ENCODE assay signal across 8 cellular contexts in genomic region chr1:226186124-226187018, GRCh38. TPM values are rescaled to one million over a fixed set of nuclear protein-coding genes. Genes with fewer than 3 reads are reported as not detected.
A peak's percentile ranks its signal among the peaks of the same experiment; 100 is the strongest.
DNase-seq lines count a peak whose midpoint lies in the region; ATAC-seq, FAIRE-seq and TF ChIP-seq lines count a peak whose summit lies in the region.

ACBD3 (minus strand) TSS chr1:226186741; CDS start chr1:226186675, 66 bp downstream.

- DNase-seq in Caco-2 (peak; percentile 89 to 91), NT2/D1 (ENCODE audit: low read depth, low spot score) (peak; percentile 85), H1 (ENCODE audit: low read depth in 1 of 2, low spot score in 2 of 2) (peak; percentile 64 to 90), mesendoderm (peak; percentile 95)
- DNase-seq in activated CD8-positive, alpha-beta memory T cell treated with anti-CD3 and anti-CD28 coated beads for 48 hours (ENCODE audit: low read depth in 2 of 3, low spot score in 2 of 3): peak; percentile 40 to 63 (median 62)
- DNase-seq in stimulated activated CD8-positive, alpha-beta memory T cell treated with anti-CD3 and anti-CD28 coated beads, Interleukin-12 subunit alpha, Interleukin-12 subunit beta, amount 100 ng/mL, for 4 hours (ENCODE audit: low read depth): peak; percentile 73

- no peaks in the 10 kb centered on the region for H3K36me3 ChIP-seq in Caco-2 (ENCODE audit: control insufficient read depth, insufficient read depth, low read length)
- peaks cover 6% of the 10 kb centered on the region for H3K36me3 ChIP-seq in HUES48 (ENCODE audit: control insufficient read depth, insufficient read depth, low read length)
- H3K36me3 ChIP-seq in NT2/D1 (ENCODE audit: insufficient read depth, insufficient read length, low read length): peaks cover 24% of the 10 kb centered on the region
- peaks cover 0 to 6% (median 0%) of the 10 kb centered on the region in 4 experiments; a peak in 1 of 8 replicates for H3K36me3 ChIP-seq in H1 (ENCODE audit: control insufficient read depth in 2 of 4, insufficient read depth in 4 of 4, low read length in 3 of 4)
- no peaks in the 10 kb centered on the region for H3K36me3 ChIP-seq in mesendoderm (ENCODE audit: control insufficient read depth, insufficient read depth, low read length)

- H3K4me3 Mint-ChIP-seq in Caco-2 (ENCODE audit: unreplicated experiment): peak within 1 kb of the TSS; percentile 92

- no peak within 1 kb of the TSS for H2BK20ac ChIP-seq in H1 (ENCODE audit: low read length)

- peak in 1 of 2 experiments; percentile 23; a peak in 1 of 4 replicates for TF ChIP-seq RAD21 in H1 (IDR thresholded peaks at IDR 0.05 in 1 of 2, conservative IDR thresholded peaks at IDR 0.05 in 1 of 2; ENCODE audit: low read depth in 2 of 2, low read length in 2 of 2)

- H2BK12ac ChIP-seq in H1 (ENCODE audit: low read depth, low read length): no peak within 1 kb of the TSS

- H3K36me3 Mint-ChIP-seq in Caco-2 (ENCODE audit: insufficient read depth, unreplicated experiment): peaks cover 31% of the 10 kb centered on the region

- intact Hi-C loops in Caco-2 (cut with micrococcal nuclease; ENCODE audit: unreplicated experiment): loop anchor here (2.0 to 10.0 kb wide), 2 partner anchors 62 to 122 kb away; partner anchors contain the start of gene H3-3A

- no peak within 1 kb of the TSS for H3K14ac ChIP-seq in H1 (ENCODE audit: insufficient read length)

- H4K5ac ChIP-seq in H1 (ENCODE audit: insufficient read length, low read depth, low read length) (peak within 1 kb of the TSS; percentile 97), mesendoderm (ENCODE audit: low read length) (no peak within 1 kb of the TSS)

- WGBS in H1 (ENCODE audit: extremely low coverage in 1 of 2, insufficient coverage in 1 of 2, insufficient read length in 1 of 2, insufficient replicate concordance in 2 of 2, low coverage in 1 of 2, low lambda C conversion rate in 2 of 2, missing lambda C conversion rate in 1 of 2), 2 experiments: 2% methylated on average over 37 of the region's 75 CpGs; no CpG with 5 or more reads in 1 of the 2 experiments
- WGBS in mesendoderm (ENCODE audit: extremely low coverage, insufficient coverage, low lambda C conversion rate): no CpG with 5 or more reads among the region's 75 CpGs

- no peak within 1 kb of the TSS for H4K91ac ChIP-seq in H1 (replicated peaks; ENCODE audit: insufficient read length, low read length)

- H4K8ac ChIP-seq in H1 (ENCODE audit: extremely low read depth, insufficient read depth, low read length) (peak within 1 kb of the TSS; percentile 95), mesendoderm (ENCODE audit: low read depth, low read length) (peak within 1 kb of the TSS; percentile 30)

- no TSS peak for BruUV-seq in Caco-2 (replicated peaks; lab: Mats Ljungman, UMichigan)

- peaks cover 6% of the 10 kb centered on the region; the same call in 1 of the 2 replicates for H3K79me1 ChIP-seq in H1 (ENCODE audit: low read depth, low read length)
- H3K79me1 ChIP-seq in mesendoderm (ENCODE audit: low read length): peaks cover 5% of the 10 kb centered on the region

- H3K4me2 ChIP-seq in H1 (ENCODE audit: insufficient read depth in 1 of 2, low read depth in 2 of 2, low read length in 2 of 2) (peak within 1 kb of the TSS; percentile 79 to 82), mesendoderm (ENCODE audit: low read length) (peak within 1 kb of the TSS; percentile 94)

- H3K18ac ChIP-seq in H1 (ENCODE audit: extremely low read depth, low read length) (peak within 1 kb of the TSS; percentile 95), mesendoderm (ENCODE audit: low read length) (peak within 1 kb of the TSS; percentile 63)

- H2BK120ac ChIP-seq in H1 (replicated peaks; ENCODE audit: low read depth, low read length) (no peak within 1 kb of the TSS), mesendoderm (ENCODE audit: low read depth, low read length) (no peak within 1 kb of the TSS)

- no peak within 1 kb of the TSS for H2BK15ac ChIP-seq in H1 (ENCODE audit: low read length)
- H2BK15ac ChIP-seq in mesendoderm (replicated peaks; ENCODE audit: low read depth): no peak within 1 kb of the TSS

- no peak within 1 kb of the TSS for H2AK5ac ChIP-seq in H1 (ENCODE audit: low read depth, low read length)
- H2AK5ac ChIP-seq in mesendoderm (ENCODE audit: low read length): no peak within 1 kb of the TSS

- H3K27me3 ChIP-seq in Caco-2 (replicated peaks; ENCODE audit: control insufficient read depth, insufficient read depth, low read length): no peaks in the 10 kb centered on the region
- H3K27me3 ChIP-seq in HUES48 (ENCODE audit: control insufficient read depth, insufficient read depth, low read length): no peaks in the 10 kb centered on the region
- H3K27me3 ChIP-seq in NT2/D1 (ENCODE audit: insufficient read depth, insufficient read length): no peaks in the 10 kb centered on the region
- no peaks in the 10 kb centered on the region for H3K27me3 ChIP-seq in H1 (replicated peaks in 1 of 4; ENCODE audit: control insufficient read depth in 3 of 4, extremely low read depth in 1 of 4, insufficient read depth in 3 of 4, low read length in 3 of 4)
- no peaks in the 10 kb centered on the region for H3K27me3 ChIP-seq in mesendoderm (ENCODE audit: insufficient read depth, low read length, poor library complexity)

- H3K9ac ChIP-seq in HUES48 (ENCODE audit: low read depth, low read length) (peak within 1 kb of the TSS; percentile 89), NT2/D1 (ENCODE audit: insufficient read length, low read depth) (peak within 1 kb of the TSS; percentile 99), H1 (replicated peaks in 1 of 4; ENCODE audit: extremely low read depth in 1 of 4, low read depth in 3 of 4, low read length in 3 of 4) (peak within 1 kb of the TSS; percentile 5 to 99 (median 81); a peak in 6 of 7 replicates), mesendoderm (ENCODE audit: low read length) (peak within 1 kb of the TSS; percentile 96)

- no peaks in the 10 kb centered on the region for H3K9me3 Mint-ChIP-seq in Caco-2 (ENCODE audit: unreplicated experiment)

- CTCF ChIA-PET in Caco-2 (lab: Charles Lee): interaction anchor here (0.7 to 0.8 kb wide), 3 partner anchors 11 to 61 kb away, joined by 3 to 4 read pairs (median 4); no protein-coding TSS in a partner anchor
- CTCF ChIA-PET in H1 (lab: Charles Lee; ENCODE audit: partially characterized antibody): interaction anchor here (0.8 to 3.1 kb wide), 5 partner anchors 11 to 61 kb away, joined by 3 to 21 read pairs (median 3); no protein-coding TSS in a partner anchor

- H3K4ac ChIP-seq in H1 (replicated peaks; ENCODE audit: insufficient read length, low read depth, low read length): no peak within 1 kb of the TSS
- H3K4ac ChIP-seq in mesendoderm (ENCODE audit: low read depth, low read length): peak within 1 kb of the TSS; percentile 11

- H3K9me3 ChIP-seq in Caco-2 (no peaks in the 10 kb centered on the region), HUES48 (ENCODE audit: control insufficient read depth, insufficient read depth, low read length) (no peaks in the 10 kb centered on the region), NT2/D1 (ENCODE audit: insufficient read depth, low read length) (no peaks in the 10 kb centered on the region), H1 (ENCODE audit: insufficient read depth in 2 of 2, low read depth in 1 of 2, low read length in 1 of 2) (no peaks in the 10 kb centered on the region)

- no peaks in the 10 kb centered on the region for H3K27me3 Mint-ChIP-seq in Caco-2 (ENCODE audit: insufficient read depth, unreplicated experiment)

- H3K4me1 ChIP-seq in Caco-2 (peaks cover 16% of the 10 kb centered on the region), HUES48 (ENCODE audit: control insufficient read depth, insufficient read depth, low read length) (peaks cover 8% of the 10 kb centered on the region; the same call in 1 of the 2 replicates), NT2/D1 (ENCODE audit: insufficient read depth, insufficient read length) (peaks cover 3% of the 10 kb centered on the region), H1 (replicated peaks in 1 of 4; ENCODE audit: control insufficient read depth in 3 of 4, insufficient read depth in 4 of 4, low read length in 3 of 4) (peaks cover 0 to 4% (median 3%) of the 10 kb centered on the region in 4 experiments; a peak in 3 of 7 replicates), mesendoderm (ENCODE audit: control insufficient read depth, low read depth, low read length) (no peaks in the 10 kb centered on the region)

- no peak within 1 kb of the TSS for H3K23ac ChIP-seq in H1 (ENCODE audit: insufficient read length)
- H3K23ac ChIP-seq in mesendoderm (ENCODE audit: low read length): peak within 1 kb of the TSS; percentile 81

- H3K56ac ChIP-seq in H1 (replicated peaks; ENCODE audit: insufficient read length, low read depth, low read length): peak within 1 kb of the TSS; percentile 43
- H3K56ac ChIP-seq in mesendoderm (ENCODE audit: low read length): peak within 1 kb of the TSS; percentile 98

- H3K4me1 Mint-ChIP-seq in Caco-2 (ENCODE audit: low read depth, unreplicated experiment): peaks cover 4% of the 10 kb centered on the region

- peak in 1 of 2 experiments; percentile 62; a peak in 1 of 3 replicates for TF ChIP-seq EP300 in H1 (IDR thresholded peaks at IDR 0.05; ENCODE audit: borderline replicate concordance in 1 of 2, low read depth in 2 of 2, low read length in 2 of 2)

- TF ChIP-seq POLR2A in H1 (IDR thresholded peaks at IDR 0.05; ENCODE audit: control extremely low read depth in 1 of 2, low read depth in 2 of 2, low read length in 2 of 2): peak; percentile 92 to 95

- FAIRE-seq in H1 (lab: Jason Lieb, UNC): no peak

- H3K27ac Mint-ChIP-seq in Caco-2 (ENCODE audit: unreplicated experiment): peak within 1 kb of the TSS; percentile 85

- TF ChIP-seq CTCF in Caco-2 (IDR thresholded peaks at IDR 0.05; ENCODE audit: insufficient read depth in 1 of 2, low read depth in 1 of 2, low read length in 1 of 2, severe bottlenecking in 1 of 2, unreplicated experiment in 1 of 2) (no peak), H1 (IDR thresholded peaks at IDR 0.05; ENCODE audit: control extremely low read depth in 1 of 3, insufficient read depth in 1 of 3, low read depth in 1 of 3, low read length in 3 of 3) (no peak)

- H3K4me3 ChIP-seq in Caco-2 (ENCODE audit: low read depth, low read length) (peak within 1 kb of the TSS; percentile 96), HUES48 (ENCODE audit: low read depth, low read length) (peak within 1 kb of the TSS; percentile 91), NT2/D1 (ENCODE audit: insufficient read length, low read depth) (peak within 1 kb of the TSS; percentile 95), H1 (ENCODE audit: extremely low read depth in 1 of 4, insufficient read depth in 2 of 4, low read depth in 3 of 4, low read length in 4 of 4) (peak within 1 kb of the TSS; percentile 65 to 90 (median 79)), mesendoderm (ENCODE audit: low read length) (peak within 1 kb of the TSS; percentile 98)

- H4K20me1 ChIP-seq in H1 (replicated peaks in 1 of 2; ENCODE audit: control insufficient read depth in 1 of 2, insufficient read depth in 2 of 2, low read length in 2 of 2): peaks cover 0 to 2% of the 10 kb centered on the region in 2 experiments

- H3K23me2 ChIP-seq in H1 (ENCODE audit: low read depth, low read length): no peaks in the 10 kb centered on the region; the same call in 1 of the 2 replicates

- H2BK5ac ChIP-seq in H1 (ENCODE audit: low read depth, low read length): peak within 1 kb of the TSS; percentile 69; the same call in 1 of the 2 replicates
- H2BK5ac ChIP-seq in mesendoderm (ENCODE audit: low read length): peak within 1 kb of the TSS; percentile 91

- POLR2A ChIA-PET in Caco-2 (lab: Charles Lee) (no interaction called here), H1 (lab: Charles Lee; ENCODE audit: partially characterized antibody) (interaction anchor here (1.0 to 1.8 kb wide), 2 partner anchors 11 to 64 kb away, joined by 4 read pairs; no protein-coding TSS in a partner anchor)

- H2AFZ ChIP-seq in H1 (ENCODE audit: low read length): peak within 1 kb of the TSS; percentile 43; the same call in 1 of the 2 replicates

- peak within 1 kb of the TSS; percentile 87 for H3K27ac ChIP-seq in HUES48 (ENCODE audit: low read depth, low read length)
- H3K27ac ChIP-seq in H1 (ENCODE audit: low read depth, low read length): peak within 1 kb of the TSS; percentile 80; the same call in 1 of the 2 replicates
- peak within 1 kb of the TSS; percentile 78 for H3K27ac ChIP-seq in mesendoderm (ENCODE audit: low read depth, low read length)

- peak; percentile 96 for ATAC-seq in GM21390 (IDR thresholded peaks at IDR 0.05; ENCODE audit: unreplicated experiment)

- peaks cover 3 to 44% of the 10 kb centered on the region in 2 experiments; a peak in 3 of 4 replicates for H3K79me2 ChIP-seq in H1 (ENCODE audit: control insufficient read depth in 1 of 2, insufficient read depth in 2 of 2, low read length in 2 of 2)
- peaks cover 36% of the 10 kb centered on the region for H3K79me2 ChIP-seq in mesendoderm (ENCODE audit: control insufficient read depth, insufficient read depth, low read length)

RNA-seq across cellular contexts. Expression of gene ACBD3, which starts in this region (rescaled TPM):
- 38.5 and 41.7 TPM in 2 replicates for total RNA-seq in Caco-2 (2022)
- total RNA-seq in H1 (2021; fragmentation: NEBNext Ultra II Directional; extraction: Animal tissue kit (Norgen Biotek cat#: 25700)): 28.2 and 29.4 TPM in 2 replicates
- 4.1 and 8.4 TPM in 2 replicates for polyA plus RNA-seq in H1 (2011; rRNA removed)
- polyA plus RNA-seq in H1 (2011; cell fraction: cytosol; rRNA removed): 13.3 TPM
- 3.3 TPM for polyA plus RNA-seq in H1 (2011; cell fraction: nucleus; rRNA removed)
- 13.0 to 20.7 TPM (median 14.7 TPM) in 4 replicates for polyA plus RNA-seq in H1 (2012, experiment 1 of 2)
- 8.4 TPM for polyA plus RNA-seq in H1 (2012, experiment 2 of 2)
- 14.7 TPM for polyA plus RNA-seq in H1 (2013, experiment 1 of 2)
- 14.5 TPM for polyA plus RNA-seq in H1 (2013, experiment 2 of 2)
- 14.5 and 17.4 TPM in 2 replicates for polyA minus RNA-seq in H1 (2011; rRNA and poly(A)+ RNA removed)
- 22.2 TPM for polyA minus RNA-seq in H1 (2011; cell fraction: cytosol; rRNA and poly(A)+ RNA removed)
- polyA minus RNA-seq in H1 (2011; cell fraction: nucleus; rRNA and poly(A)+ RNA removed): 9.6 TPM
- polyA plus RNA-seq in mesendoderm (2013, experiment 1 of 2): 29.2 TPM
- polyA plus RNA-seq in mesendoderm (2013, experiment 2 of 2): 28.6 TPM

Comparison
In these comparisons a context has a peak if more than half of its experiments do, and no peak if none do; other contexts are left out.
1. Peak in every context shown above with its lines: DNase-seq, ATAC-seq, H3K4me3 ChIP-seq and H3K27ac ChIP-seq.